17 cellular contexts compared by ENCODE assay signal in the genomic region with DNA sequence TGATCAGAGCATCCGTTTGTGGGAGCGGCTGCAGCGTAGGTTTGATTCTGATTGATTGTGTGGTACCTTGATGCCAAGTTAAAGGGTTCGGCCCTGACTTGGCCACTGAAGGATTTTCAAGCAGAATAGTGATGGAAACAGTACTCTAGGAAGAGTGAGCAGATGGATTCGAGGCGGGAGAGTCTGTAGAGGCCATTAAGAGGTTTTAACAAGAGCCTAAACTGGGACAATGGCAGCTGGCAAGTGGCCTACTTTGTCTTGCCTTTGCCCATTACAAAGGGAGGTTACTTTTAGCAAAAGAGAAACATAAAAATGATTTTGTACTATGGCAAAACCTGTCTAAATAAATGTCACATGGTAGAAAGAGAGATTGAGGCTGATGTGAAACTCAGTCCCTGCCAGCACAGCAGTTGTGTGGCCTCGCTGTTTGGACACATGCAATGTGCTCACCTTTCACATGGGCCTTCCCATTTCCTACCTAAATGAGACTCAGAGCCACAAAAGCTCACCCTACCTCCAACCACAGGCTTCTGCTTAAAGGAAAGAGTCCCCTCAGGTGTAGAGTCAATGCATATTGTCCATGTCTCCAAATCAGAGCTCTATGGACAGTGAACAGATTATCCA.
DNase-seq lines count a peak whose midpoint lies in the region; ATAC-seq, FAIRE-seq and TF ChIP-seq lines count a peak whose summit lies in the region.
"Had no signal": no experiment of that assay in that cellular context is flagged by ENCODE, and none has a peak within 500 bp of the region (broad histone marks: within the 10 kb centered on the region; RNA-seq: fewer than 3 reads in every experiment).

No MANE protein-coding gene starts in this region.

- no peak overlapping the region for H2AFZ ChIP-seq in K562 (ENCODE audit: low read depth, low read length)

- no peak overlapping the region for H3K9ac ChIP-seq in K562 (ENCODE audit: insufficient read depth in 1 of 2, low read depth in 2 of 2, low read length in 2 of 2)
- H3K9ac ChIP-seq: BLaER1 treated with 17β-estradiol and CSF1 and Interleukin-3, amounts not matched to agents 10 nM and 100 nM had no signal

- H3K9me3 ChIP-seq in K562 (replicated peaks; ENCODE audit: control insufficient read depth, insufficient read depth, low read depth, low read length) = no peaks in the 10 kb centered on the region
- H3K9me3 ChIP-seq: BLaER1 treated with 17β-estradiol and CSF1 and Interleukin-3, amounts not matched to agents 10 nM and 100 nM; HAP-1 had no signal

- peaks cover 14% of the 10 kb centered on the region; the same call in 2 of the 3 replicates for H3K36me3 ChIP-seq in K562 (ENCODE audit: control insufficient read depth, insufficient read depth, low read length)
- H3K36me3 ChIP-seq: HAP-1 had no signal

- H3K79me2 ChIP-seq in K562 (ENCODE audit: control insufficient read depth, insufficient read depth, low read length) = no peaks in the 10 kb centered on the region

- TF ChIP-seq POLR2A in K562 (conservative IDR thresholded peaks at IDR 0.05) = no peak

- H3K27me3 ChIP-seq in K562 (ENCODE audit: control insufficient read depth in 2 of 2, insufficient read depth in 2 of 2, low read length in 2 of 2) = no peaks in the 10 kb centered on the region
- H3K27me3 ChIP-seq in dorsolateral prefrontal cortex = no peaks in the 10 kb centered on the region
- H3K27me3 ChIP-seq: BLaER1 treated with 17β-estradiol and CSF1 and Interleukin-3, amounts not matched to agents 10 nM and 100 nM had no signal

- TF ChIP-seq CTCF in K562 (IDR thresholded peaks at IDR 0.05 in 2 of 3, conservative IDR thresholded peaks at IDR 0.05 in 1 of 3; ENCODE audit: insufficient read depth in 2 of 3, low read depth in 1 of 3, low read length in 3 of 3) (no peak), dorsolateral prefrontal cortex (IDR thresholded peaks at IDR 0.05 in 54 of 56, conservative IDR thresholded peaks at IDR 0.05 in 2 of 56; ENCODE audit: low read depth in 1 of 56, partially characterized antibody in 56 of 56) (no peak), GM10266 (IDR thresholded peaks at IDR 0.05; ENCODE audit: control insufficient read depth, insufficient read depth, low read depth, missing control alignments) (no peak)

- H3K4me1 ChIP-seq in K562 (replicated peaks in 1 of 2; ENCODE audit: control insufficient read depth in 2 of 2, insufficient read depth in 2 of 2, low read length in 2 of 2) = no peaks in the 10 kb centered on the region

- BruUV-seq in K562 (replicated peaks; lab: Mats Ljungman, UMichigan) = no TSS peak

- no peaks in the 10 kb centered on the region for H4K20me1 ChIP-seq in K562 (replicated peaks; ENCODE audit: control insufficient read depth, insufficient read depth, low read length)
- H4K20me1 ChIP-seq: BLaER1 treated with 17β-estradiol and CSF1 and Interleukin-3, amounts not matched to agents 10 nM and 100 nM had no signal

- H3K4me3 ChIP-seq in K562 (no peak overlapping the region), dorsolateral prefrontal cortex (no peak overlapping the region)
- H3K4me3 ChIP-seq: BLaER1 treated with 17β-estradiol and CSF1 and Interleukin-3, amounts not matched to agents 10 nM and 100 nM; GM12878; HAP-1 had no signal

- TF ChIP-seq EP300 in K562 (IDR thresholded peaks at IDR 0.05; ENCODE audit: low read length) = no peak

- intact Hi-C loops in K562 (cut with micrococcal nuclease) (no loop called here), dorsolateral prefrontal cortex (cut with DNase I) (loop anchor here in 1 of 2 donors (10.0 kb wide), 1 partner anchor 603 kb away; no protein-coding TSS in a partner anchor)

- peak; percentile 38 for DNase-seq in NCI-H82 (lab: John Stamatoyannopoulos, UW)
- DNase-seq in NCI-H82 treated with DMSO at 0.1 percent for 48 hours (lab: John Stamatoyannopoulos, UW; ENCODE audit: unreplicated experiment) = no peak
- DNase-seq in K562 (ENCODE audit: extremely low read depth in 1 of 4, low spot score in 3 of 4) = no peak
- peak in 1 of 10 donors; percentile 49 for DNase-seq in dorsolateral prefrontal cortex
- no peak for DNase-seq in NCI-H2171 treated with DMSO at 0.1 percent for 48 hours (lab: John Stamatoyannopoulos, UW)
- DNase-seq in GM10266 (ENCODE audit: extremely low spot score) = no peak
- no peak for DNase-seq in SK-N-DZ (ENCODE audit: low spot score)
- DNase-seq: 8988T; AML-193; CD4-positive, CD25-positive, alpha-beta regulatory T cell; DMS53 had no signal

- POLR2A ChIA-PET in K562 (lab: Yijun Ruan, JAX) = interaction anchor here (0.6 kb wide), 1 partner anchor 224 kb away, joined by 4 read pairs; no protein-coding TSS in a partner anchor

- ATAC-seq in K562 = no peak
- ATAC-seq in GM19395 (IDR thresholded peaks at IDR 0.05; ENCODE audit: unreplicated experiment) = no peak
- ATAC-seq: GM12878 had no signal

- no peaks in the 10 kb centered on the region for H3K9me1 ChIP-seq in K562 (ENCODE audit: control insufficient read depth, insufficient read depth, low read length)

- WGBS in K562 (ENCODE audit: insufficient coverage, low coverage, missing lambda C conversion rate) = 90% methylated on average over 4 of the region's 7 CpGs

- no peak for FAIRE-seq in K562 (lab: Jason Lieb, UNC)
- FAIRE-seq: GM12878, GM18507, H1 had no signal

- H3K4me2 ChIP-seq in K562 (ENCODE audit: insufficient read depth, low read length) = no peak overlapping the region
- H3K4me2 ChIP-seq: BLaER1 treated with 17β-estradiol and CSF1 and Interleukin-3, amounts not matched to agents 10 nM and 100 nM had no signal

- CTCF ChIA-PET in K562 (lab: Yijun Ruan, JAX; ENCODE audit: low intra/inter-chr PET ratio) = no interaction called here

- H3K27ac ChIP-seq in K562 (ENCODE audit: extremely low read depth, low read depth, low read length) (no peak overlapping the region), dorsolateral prefrontal cortex (peak overlapping the region in 56 of 59 donors; percentile 2 to 87 (median 76))
- H3K27ac ChIP-seq: BLaER1 treated with 17β-estradiol and CSF1 and Interleukin-3, amounts not matched to agents 10 nM and 100 nM had no signal

- in situ Hi-C loops in K562 (cut with MboI) = no loop called here

- no peak for TF ChIP-seq RAD21 in K562 (CRISPR knock-in tag; conservative IDR thresholded peaks at IDR 0.05 in 1 of 2, IDR thresholded peaks at IDR 0.05 in 1 of 2)

TF ChIP-seq in K562, 482 proteins besides CTCF, POLR2A, EP300 and RAD21:
- TF ChIP-seq RBM22 (IDR thresholded peaks at IDR 0.05; ENCODE audit: low read depth, low read length, poor library complexity, severe bottlenecking) (peak; percentile 41), ZNF12 (CRISPR knock-in tag; IDR thresholded peaks at IDR 0.05) (no peak)
